ENCODE assay signal across 1 cellular context in the genomic region with DNA sequence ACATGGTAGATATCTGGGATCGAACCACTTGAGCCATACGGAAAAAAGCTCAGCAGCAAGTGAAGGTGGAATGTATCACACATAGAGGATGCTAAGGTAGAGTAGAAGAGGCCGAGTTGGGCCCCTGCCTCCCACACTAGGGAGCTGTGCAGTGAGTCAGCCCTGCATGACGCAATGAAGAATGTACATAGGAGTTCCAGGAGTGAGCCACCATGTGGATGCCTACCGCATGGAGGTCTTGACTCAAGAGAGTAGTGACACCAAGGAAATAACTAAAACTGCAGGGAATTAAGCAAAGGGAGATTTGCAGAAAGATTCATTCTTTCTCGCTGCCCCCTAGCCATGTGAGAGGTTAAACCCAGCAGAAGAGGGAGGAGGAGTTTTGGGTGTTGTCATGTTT.
TF ChIP-seq lines count a peak whose summit lies in the region.

No MANE protein-coding gene starts in this region.

TF ChIP-seq in HepG2, 621 proteins besides CTCF, POLR2A, EP300 and RAD21 (continued from another document):
- TF ChIP-seq, protein P1, sequence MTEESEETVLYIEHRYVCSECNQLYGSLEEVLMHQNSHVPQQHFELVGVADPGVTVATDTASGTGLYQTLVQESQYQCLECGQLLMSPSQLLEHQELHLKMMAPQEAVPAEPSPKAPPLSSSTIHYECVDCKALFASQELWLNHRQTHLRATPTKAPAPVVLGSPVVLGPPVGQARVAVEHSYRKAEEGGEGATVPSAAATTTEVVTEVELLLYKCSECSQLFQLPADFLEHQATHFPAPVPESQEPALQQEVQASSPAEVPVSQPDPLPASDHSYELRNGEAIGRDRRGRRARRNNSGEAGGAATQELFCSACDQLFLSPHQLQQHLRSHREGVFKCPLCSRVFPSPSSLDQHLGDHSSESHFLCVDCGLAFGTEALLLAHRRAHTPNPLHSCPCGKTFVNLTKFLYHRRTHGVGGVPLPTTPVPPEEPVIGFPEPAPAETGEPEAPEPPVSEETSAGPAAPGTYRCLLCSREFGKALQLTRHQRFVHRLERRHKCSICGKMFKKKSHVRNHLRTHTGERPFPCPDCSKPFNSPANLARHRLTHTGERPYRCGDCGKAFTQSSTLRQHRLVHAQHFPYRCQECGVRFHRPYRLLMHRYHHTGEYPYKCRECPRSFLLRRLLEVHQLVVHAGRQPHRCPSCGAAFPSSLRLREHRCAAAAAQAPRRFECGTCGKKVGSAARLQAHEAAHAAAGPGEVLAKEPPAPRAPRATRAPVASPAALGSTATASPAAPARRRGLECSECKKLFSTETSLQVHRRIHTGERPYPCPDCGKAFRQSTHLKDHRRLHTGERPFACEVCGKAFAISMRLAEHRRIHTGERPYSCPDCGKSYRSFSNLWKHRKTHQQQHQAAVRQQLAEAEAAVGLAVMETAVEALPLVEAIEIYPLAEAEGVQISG (CRISPR knock-in tag; IDR thresholded peaks at IDR 0.05) = 0 out of 2 replicates have a peak, but pooled peaks have one; percentile 23
- TF ChIP-seq FOXA1 (IDR thresholded peaks at IDR 0.05) (no peak), FOXA1 (CRISPR knock-in tag; IDR thresholded peaks at IDR 0.05) (peak; percentile 36; the same call in 1 of the 2 replicates), GTF3A (CRISPR knock-in tag; conservative IDR thresholded peaks at IDR 0.05) (no peak), FOSL2 (CRISPR knock-in tag; IDR thresholded peaks at IDR 0.05) (peak; percentile 90), CEBPB (IDR thresholded peaks at IDR 0.05; ENCODE audit: borderline replicate concordance, low read depth, low read length) (peak; percentile 78; the same call in 1 of the 2 replicates)
- TF ChIP-seq, protein P2, sequence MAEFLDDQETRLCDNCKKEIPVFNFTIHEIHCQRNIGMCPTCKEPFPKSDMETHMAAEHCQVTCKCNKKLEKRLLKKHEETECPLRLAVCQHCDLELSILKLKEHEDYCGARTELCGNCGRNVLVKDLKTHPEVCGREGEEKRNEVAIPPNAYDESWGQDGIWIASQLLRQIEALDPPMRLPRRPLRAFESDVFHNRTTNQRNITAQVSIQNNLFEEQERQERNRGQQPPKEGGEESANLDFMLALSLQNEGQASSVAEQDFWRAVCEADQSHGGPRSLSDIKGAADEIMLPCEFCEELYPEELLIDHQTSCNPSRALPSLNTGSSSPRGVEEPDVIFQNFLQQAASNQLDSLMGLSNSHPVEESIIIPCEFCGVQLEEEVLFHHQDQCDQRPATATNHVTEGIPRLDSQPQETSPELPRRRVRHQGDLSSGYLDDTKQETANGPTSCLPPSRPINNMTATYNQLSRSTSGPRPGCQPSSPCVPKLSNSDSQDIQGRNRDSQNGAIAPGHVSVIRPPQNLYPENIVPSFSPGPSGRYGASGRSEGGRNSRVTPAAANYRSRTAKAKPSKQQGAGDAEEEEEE (CRISPR knock-in tag; IDR thresholded peaks at IDR 0.05; ENCODE audit: borderline replicate concordance) = no peak
- TF ChIP-seq, protein P3, sequence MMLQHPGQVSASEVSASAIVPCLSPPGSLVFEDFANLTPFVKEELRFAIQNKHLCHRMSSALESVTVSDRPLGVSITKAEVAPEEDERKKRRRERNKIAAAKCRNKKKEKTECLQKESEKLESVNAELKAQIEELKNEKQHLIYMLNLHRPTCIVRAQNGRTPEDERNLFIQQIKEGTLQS (CRISPR knock-in tag; IDR thresholded peaks at IDR 0.05) = peak; percentile 78
- TF ChIP-seq, protein P4, sequence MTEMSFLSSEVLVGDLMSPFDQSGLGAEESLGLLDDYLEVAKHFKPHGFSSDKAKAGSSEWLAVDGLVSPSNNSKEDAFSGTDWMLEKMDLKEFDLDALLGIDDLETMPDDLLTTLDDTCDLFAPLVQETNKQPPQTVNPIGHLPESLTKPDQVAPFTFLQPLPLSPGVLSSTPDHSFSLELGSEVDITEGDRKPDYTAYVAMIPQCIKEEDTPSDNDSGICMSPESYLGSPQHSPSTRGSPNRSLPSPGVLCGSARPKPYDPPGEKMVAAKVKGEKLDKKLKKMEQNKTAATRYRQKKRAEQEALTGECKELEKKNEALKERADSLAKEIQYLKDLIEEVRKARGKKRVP (CRISPR knock-in tag; IDR thresholded peaks at IDR 0.05) = peak in 1 of 2 experiments; percentile 84; a peak in 2 of 4 replicates
